8 cellular contexts compared by ENCODE assay signal in genomic region chr17:7011942-7012254, GRCh38. TPM values are rescaled to one million over a fixed set of nuclear protein-coding genes. Genes with fewer than 3 reads are reported as not detected.
DNase-seq lines count a peak whose midpoint lies in the region; ATAC-seq, FAIRE-seq and TF ChIP-seq lines count a peak whose summit lies in the region.

No MANE protein-coding gene starts in this region.

- in situ Hi-C loops in Panc1 (cut with HindIII; ENCODE audit: low pct_unique_long_range_greater_than_20kb, low sequenced_read_pairs), result no loop called here

- CTCF ChIA-PET in Panc1 (lab: Charles Lee), result no interaction called here

- H4K20me1 ChIP-seq in DOHH2 (ENCODE audit: control insufficient read depth, insufficient read depth, low read depth, low read length), result no peaks in the 10 kb centered on the region

- H3K4me2 ChIP-seq in DOHH2 (ENCODE audit: low read length), result peak overlapping the region; percentile 84

- H3K27me3 ChIP-seq in DOHH2 (ENCODE audit: control insufficient read depth, low read length), result no peaks in the 10 kb centered on the region
- no peaks in the 10 kb centered on the region for H3K27me3 ChIP-seq in Panc1 (ENCODE audit: control insufficient read depth, insufficient read depth, low read length)
- H3K27me3 ChIP-seq in pancreas, result no peaks in the 10 kb centered on the region

- intact Hi-C loops in Panc1 (cut with micrococcal nuclease; ENCODE audit: unreplicated experiment) (no loop called here), pancreas (cut with DNase I) (no loop called here)

- H3K27ac ChIP-seq in DOHH2 (ENCODE audit: low read depth, low read length) (peak overlapping the region; percentile 94; the same call in 1 of the 2 replicates), Panc1 (ENCODE audit: low read length) (peak overlapping the region; percentile 95), pancreas (peak overlapping the region; percentile 95 to 99 (median 97))

- FAIRE-seq in pancreas (lab: Jason Lieb, UNC), result no peak

- H3K36me3 ChIP-seq in DOHH2 (ENCODE audit: control insufficient read depth, low read length) (peaks cover 24% of the 10 kb centered on the region), Panc1 (ENCODE audit: control insufficient read depth, insufficient read depth, low read length) (peaks cover 18% of the 10 kb centered on the region; the same call in 1 of the 2 replicates), pancreas (no peaks in the 10 kb centered on the region)

- peak overlapping the region; percentile 82 for H3K4me3 ChIP-seq in DOHH2 (ENCODE audit: low read length)
- peak overlapping the region; percentile 98 to 99 for H3K4me3 ChIP-seq in Panc1 (ENCODE audit: low read depth in 2 of 2, low read length in 2 of 2)
- H3K4me3 ChIP-seq in epithelial cell of proximal tubule (ENCODE audit: low read depth, low read length), result peak overlapping the region; percentile 95
- peak overlapping the region; percentile 61 to 87 (median 76) for H3K4me3 ChIP-seq in pancreas

- H3K9me3 ChIP-seq in DOHH2 (ENCODE audit: control insufficient read depth, insufficient read depth, low read length) (no peaks in the 10 kb centered on the region), Panc1 (ENCODE audit: control insufficient read depth, insufficient read depth, low read depth, low read length) (no peaks in the 10 kb centered on the region), pancreas (no peaks in the 10 kb centered on the region)

- BruUV-seq in Panc1 (replicated peaks; lab: Mats Ljungman, UMichigan), result TSS peak; percentile 93

- peaks cover 60% of the 10 kb centered on the region for H3K79me2 ChIP-seq in DOHH2 (ENCODE audit: control insufficient read depth, low read length)

- H3K9me2 ChIP-seq in DOHH2 (replicated peaks; ENCODE audit: control insufficient read depth, low read length), result no peaks in the 10 kb centered on the region

- peaks cover 14% of the 10 kb centered on the region for H3F3A ChIP-seq in DOHH2 (ENCODE audit: control insufficient read depth, insufficient read depth)

- ATAC-seq in Panc1 (no peak), pancreas (no peak), GM19395 (IDR thresholded peaks at IDR 0.05; ENCODE audit: unreplicated experiment) (no peak)

- WGBS in pancreas, 2 donors, result 1% methylated on average over 6 of the region's 6 CpGs

- TF ChIP-seq CTCF in DOHH2 (IDR thresholded peaks at IDR 0.05; ENCODE audit: low read depth, low read length, poor library complexity, severe bottlenecking) (no peak), Panc1 (IDR thresholded peaks at IDR 0.05) (no peak), epithelial cell of proximal tubule (conservative IDR thresholded peaks at IDR 0.05; ENCODE audit: low read depth, low read length) (no peak), pancreas (IDR thresholded peaks at IDR 0.05) (no peak)

- POLR2A ChIA-PET in Panc1 (lab: Charles Lee), result no interaction called here

- DNase-seq in Panc1 (ENCODE audit: low read depth, low spot score), result no peak
- no peak for DNase-seq in epithelial cell of proximal tubule (ENCODE audit: low read depth)
- DNase-seq in pancreas, result no peak
- no peak for DNase-seq in Kasumi-1 (lab: John Stamatoyannopoulos, UW)
- no peak for DNase-seq in dedifferentiated amniotic fluid mesenchymal stem cell (ENCODE audit: extremely low spot score)
- no peak for DNase-seq in NCI-H774 (lab: John Stamatoyannopoulos, UW)

- peaks cover 25% of the 10 kb centered on the region for H3K4me1 ChIP-seq in DOHH2 (ENCODE audit: control insufficient read depth, low read length)
- peaks cover 14% of the 10 kb centered on the region for H3K4me1 ChIP-seq in Panc1 (ENCODE audit: control insufficient read depth, insufficient read depth, low read length)
- H3K4me1 ChIP-seq in pancreas, result peaks cover 8 to 18% (median 15%) of the 10 kb centered on the region in 3 donors

RNA-seq across cellular contexts. Expression of gene RNASEK, which starts 0.5 kb away (rescaled TPM):
- total RNA-seq in Panc1 (2021; ENCODE audit: unreplicated experiment) (196 TPM), epithelial cell of proximal tubule (180 and 275 TPM in 2 replicates), pancreas (100 to 1,000 TPM in 1 of 6 donors, 10 to 100 TPM in 5; 49.3 to 107 (median 73.4) TPM)
- polyA plus RNA-seq in Panc1 (2012; ENCODE audit: insufficient read length), result 255 TPM
- polyA plus RNA-seq in pancreas, result 100 to 1,000 TPM; 164 to 323 TPM

RNA-seq across cellular contexts. Expression of gene BCL6B, which starts 11.0 kb away (rescaled TPM):
- total RNA-seq in Panc1 (2021; ENCODE audit: unreplicated experiment), result 0.18 TPM
- 0.18 TPM for polyA plus RNA-seq in Panc1 (2012; ENCODE audit: insufficient read length)
- under 0.01 TPM in 1 of 2 replicates, not detected in the other for total RNA-seq in epithelial cell of proximal tubule
- total RNA-seq in pancreas, result 1 to 10 TPM; 1.3 to 2.8 (median 2.0) TPM
- polyA plus RNA-seq in pancreas, result 1 to 10 TPM; 2.4 to 3.8 TPM

RNA-seq across cellular contexts. Expression of gene ALOX12, which starts 16.0 kb away (rescaled TPM):
- total RNA-seq in Panc1 (2021; ENCODE audit: unreplicated experiment), result not detected
- 1.4 TPM for polyA plus RNA-seq in Panc1 (2012; ENCODE audit: insufficient read length)
- 0.98 and 1.0 TPM in 2 replicates for total RNA-seq in epithelial cell of proximal tubule
- total RNA-seq in pancreas, result not detected
- polyA plus RNA-seq in pancreas, result not detected

RNA-seq across cellular contexts. Expression of gene SLC16A13, which starts 23.9 kb away (rescaled TPM):
- 13.1 TPM for total RNA-seq in Panc1 (2021; ENCODE audit: unreplicated experiment)
- polyA plus RNA-seq in Panc1 (2012; ENCODE audit: insufficient read length), result 10.7 TPM
- 3.1 and 4.1 TPM in 2 replicates for total RNA-seq in epithelial cell of proximal tubule
- 1 to 10 TPM in 4 of 6 donors, under 1 TPM in 2; 0.74 to 2.5 (median 1.2) TPM for total RNA-seq in pancreas
- 1 to 10 TPM; 1.4 to 3.0 TPM for polyA plus RNA-seq in pancreas

RNA-seq across cellular contexts. Expression of gene SLC16A11, which starts 32.0 kb away (rescaled TPM):
- total RNA-seq in Panc1 (2021; ENCODE audit: unreplicated experiment), result not detected
- 0.62 TPM for polyA plus RNA-seq in Panc1 (2012; ENCODE audit: insufficient read length)
- total RNA-seq in epithelial cell of proximal tubule, result not detected in 2 replicates
- total RNA-seq in pancreas, result 1 to 10 TPM in 5 of 6 donors, under 1 TPM in 1; 0.61 to 4.3 (median 2.6) TPM
- 10 to 100 TPM in 1 of 2 donors, 1 to 10 TPM in 1; 7.5 to 17.3 TPM for polyA plus RNA-seq in pancreas
